ENCODE assay signal across 1 cellular context in the genomic region with DNA sequence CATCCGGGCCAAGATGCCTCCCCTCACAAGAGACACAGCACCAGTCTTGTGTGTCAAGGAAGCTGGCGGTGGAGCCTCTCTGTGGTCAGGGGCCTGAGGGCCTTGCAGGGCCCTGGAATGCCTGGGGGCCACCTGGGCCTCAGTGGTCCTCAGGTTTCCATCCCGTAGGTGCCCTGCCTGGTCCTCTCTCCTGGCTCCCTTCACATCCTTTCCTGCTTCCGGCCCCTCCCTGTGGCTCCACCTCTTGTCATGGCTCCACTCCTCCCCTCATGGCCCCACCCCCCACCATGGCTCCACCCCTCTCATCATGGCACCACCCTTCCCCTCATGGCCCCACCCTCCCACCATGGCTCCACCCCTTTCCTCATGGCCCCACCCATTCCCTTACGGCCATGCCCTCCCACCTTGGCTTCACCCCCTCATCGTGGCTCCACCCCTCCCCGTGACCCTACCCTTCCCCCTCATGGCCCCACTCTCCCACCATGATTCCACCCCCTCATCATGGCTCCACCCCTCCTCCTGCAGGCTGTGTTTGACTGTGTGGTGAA.
A peak's percentile ranks its signal among the peaks of the same experiment; 100 is the strongest.
TF ChIP-seq lines count a peak whose summit lies in the region.

No MANE protein-coding gene starts in this region.

TF ChIP-seq in HEK293, 187 proteins besides CTCF, POLR2A, EP300 and RAD21 (continued from another document):
- peak; percentile 88 for TF ChIP-seq EGR2 (tag by site-specific recombination; IDR thresholded peaks at IDR 0.05; ENCODE audit: low read depth)
- no peak for TF ChIP-seq SCRT1 (tag by site-specific recombination; IDR thresholded peaks at IDR 0.05; ENCODE audit: borderline replicate concordance)
- TF ChIP-seq ZNF768 (tag by site-specific recombination; IDR thresholded peaks at IDR 0.05) = no peak
- no peak for TF ChIP-seq YY1 (tag by site-specific recombination; IDR thresholded peaks at IDR 0.05)
- no peak for TF ChIP-seq ZNF529 (tag by site-specific recombination; IDR thresholded peaks at IDR 0.05; ENCODE audit: insufficient replicate concordance)
- TF ChIP-seq ZNF214 (tag by site-specific recombination; IDR thresholded peaks at IDR 0.05; ENCODE audit: borderline replicate concordance) = no peak
- no peak for TF ChIP-seq TSHZ1 (tag by site-specific recombination; IDR thresholded peaks at IDR 0.05; ENCODE audit: borderline replicate concordance)
- no peak for TF ChIP-seq ZNF148 (tag by site-specific recombination; IDR thresholded peaks at IDR 0.05; ENCODE audit: borderline replicate concordance)
- peak; percentile 90 for TF ChIP-seq KLF1 (tag by site-specific recombination; IDR thresholded peaks at IDR 0.05)
- TF ChIP-seq INSM2 (tag by site-specific recombination; IDR thresholded peaks at IDR 0.05) = no peak
- TF ChIP-seq ZNF510 (tag by site-specific recombination; IDR thresholded peaks at IDR 0.05; ENCODE audit: insufficient replicate concordance) = no peak
- TF ChIP-seq ZNF132 (tag by site-specific recombination; IDR thresholded peaks at IDR 0.05; ENCODE audit: borderline replicate concordance) = no peak
- TF ChIP-seq ZNF830 (tag by site-specific recombination; IDR thresholded peaks at IDR 0.05; ENCODE audit: low read depth) = no peak
- TF ChIP-seq ZFHX2 (tag by site-specific recombination; conservative IDR thresholded peaks at IDR 0.05) = peak; percentile 68
- no peak for TF ChIP-seq KLF7 (tag by site-specific recombination; IDR thresholded peaks at IDR 0.05; ENCODE audit: borderline replicate concordance)
- no peak for TF ChIP-seq ZNF600 (tag by site-specific recombination; IDR thresholded peaks at IDR 0.05)
- TF ChIP-seq ZNF2 (tag by site-specific recombination; IDR thresholded peaks at IDR 0.05) = no peak
- TF ChIP-seq, protein P1, sequence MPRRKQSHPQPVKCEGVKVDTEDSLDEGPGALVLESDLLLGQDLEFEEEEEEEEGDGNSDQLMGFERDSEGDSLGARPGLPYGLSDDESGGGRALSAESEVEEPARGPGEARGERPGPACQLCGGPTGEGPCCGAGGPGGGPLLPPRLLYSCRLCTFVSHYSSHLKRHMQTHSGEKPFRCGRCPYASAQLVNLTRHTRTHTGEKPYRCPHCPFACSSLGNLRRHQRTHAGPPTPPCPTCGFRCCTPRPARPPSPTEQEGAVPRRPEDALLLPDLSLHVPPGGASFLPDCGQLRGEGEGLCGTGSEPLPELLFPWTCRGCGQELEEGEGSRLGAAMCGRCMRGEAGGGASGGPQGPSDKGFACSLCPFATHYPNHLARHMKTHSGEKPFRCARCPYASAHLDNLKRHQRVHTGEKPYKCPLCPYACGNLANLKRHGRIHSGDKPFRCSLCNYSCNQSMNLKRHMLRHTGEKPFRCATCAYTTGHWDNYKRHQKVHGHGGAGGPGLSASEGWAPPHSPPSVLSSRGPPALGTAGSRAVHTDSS (tag by site-specific recombination; IDR thresholded peaks at IDR 0.05) = no peak
- TF ChIP-seq, protein P2, sequence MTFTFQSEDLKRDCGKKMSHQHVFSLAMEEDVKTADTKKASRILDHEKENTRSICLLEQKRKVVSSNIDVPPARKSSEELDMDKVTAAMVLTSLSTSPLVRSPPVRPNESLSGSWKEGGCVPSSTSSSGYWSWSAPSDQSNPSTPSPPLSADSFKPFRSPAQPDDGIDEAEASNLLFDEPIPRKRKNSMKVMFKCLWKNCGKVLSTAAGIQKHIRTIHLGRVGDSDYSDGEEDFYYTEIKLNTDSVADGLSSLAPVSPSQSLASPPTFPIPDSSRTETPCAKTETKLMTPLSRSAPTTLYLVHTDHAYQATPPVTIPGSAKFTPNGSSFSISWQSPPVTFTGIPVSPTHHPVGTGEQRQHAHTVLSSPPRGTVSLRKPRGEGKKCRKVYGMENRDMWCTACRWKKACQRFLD (tag by site-specific recombination; IDR thresholded peaks at IDR 0.05) = no peak
- no peak for TF ChIP-seq ZNF707 (tag by site-specific recombination; IDR thresholded peaks at IDR 0.05)
- 0 out of 2 replicates have a peak, but pooled peaks have one; percentile 15 for TF ChIP-seq KLF8 (tag by site-specific recombination; IDR thresholded peaks at IDR 0.05)
- no peak for TF ChIP-seq PRDM1 (tag by site-specific recombination; IDR thresholded peaks at IDR 0.05)
- TF ChIP-seq, protein P3, sequence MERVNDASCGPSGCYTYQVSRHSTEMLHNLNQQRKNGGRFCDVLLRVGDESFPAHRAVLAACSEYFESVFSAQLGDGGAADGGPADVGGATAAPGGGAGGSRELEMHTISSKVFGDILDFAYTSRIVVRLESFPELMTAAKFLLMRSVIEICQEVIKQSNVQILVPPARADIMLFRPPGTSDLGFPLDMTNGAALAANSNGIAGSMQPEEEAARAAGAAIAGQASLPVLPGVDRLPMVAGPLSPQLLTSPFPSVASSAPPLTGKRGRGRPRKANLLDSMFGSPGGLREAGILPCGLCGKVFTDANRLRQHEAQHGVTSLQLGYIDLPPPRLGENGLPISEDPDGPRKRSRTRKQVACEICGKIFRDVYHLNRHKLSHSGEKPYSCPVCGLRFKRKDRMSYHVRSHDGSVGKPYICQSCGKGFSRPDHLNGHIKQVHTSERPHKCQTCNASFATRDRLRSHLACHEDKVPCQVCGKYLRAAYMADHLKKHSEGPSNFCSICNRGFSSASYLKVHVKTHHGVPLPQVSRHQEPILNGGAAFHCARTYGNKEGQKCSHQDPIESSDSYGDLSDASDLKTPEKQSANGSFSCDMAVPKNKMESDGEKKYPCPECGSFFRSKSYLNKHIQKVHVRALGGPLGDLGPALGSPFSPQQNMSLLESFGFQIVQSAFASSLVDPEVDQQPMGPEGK (tag by site-specific recombination; IDR thresholded peaks at IDR 0.05) = 0 out of 2 replicates have a peak, but pooled peaks have one; percentile 25
- TF ChIP-seq ZNF501 (tag by site-specific recombination; IDR thresholded peaks at IDR 0.05) = no peak
- no peak for TF ChIP-seq GLIS2 (tag by site-specific recombination; IDR thresholded peaks at IDR 0.05)
- TF ChIP-seq ZFP3 (tag by site-specific recombination; IDR thresholded peaks at IDR 0.05; ENCODE audit: low read depth) = no peak
- TF ChIP-seq ZNF433 (tag by site-specific recombination; IDR thresholded peaks at IDR 0.05; ENCODE audit: low read depth) = no peak
- no peak for TF ChIP-seq ZNF335 (tag by site-specific recombination; conservative IDR thresholded peaks at IDR 0.05)
- TF ChIP-seq ZNF416 (tag by site-specific recombination; IDR thresholded peaks at IDR 0.05) = no peak
- peak; percentile 62 for TF ChIP-seq SP3 (tag by site-specific recombination; IDR thresholded peaks at IDR 0.05)
